Comparison of ENCODE assay signal across 19 cellular contexts in the genomic region with DNA sequence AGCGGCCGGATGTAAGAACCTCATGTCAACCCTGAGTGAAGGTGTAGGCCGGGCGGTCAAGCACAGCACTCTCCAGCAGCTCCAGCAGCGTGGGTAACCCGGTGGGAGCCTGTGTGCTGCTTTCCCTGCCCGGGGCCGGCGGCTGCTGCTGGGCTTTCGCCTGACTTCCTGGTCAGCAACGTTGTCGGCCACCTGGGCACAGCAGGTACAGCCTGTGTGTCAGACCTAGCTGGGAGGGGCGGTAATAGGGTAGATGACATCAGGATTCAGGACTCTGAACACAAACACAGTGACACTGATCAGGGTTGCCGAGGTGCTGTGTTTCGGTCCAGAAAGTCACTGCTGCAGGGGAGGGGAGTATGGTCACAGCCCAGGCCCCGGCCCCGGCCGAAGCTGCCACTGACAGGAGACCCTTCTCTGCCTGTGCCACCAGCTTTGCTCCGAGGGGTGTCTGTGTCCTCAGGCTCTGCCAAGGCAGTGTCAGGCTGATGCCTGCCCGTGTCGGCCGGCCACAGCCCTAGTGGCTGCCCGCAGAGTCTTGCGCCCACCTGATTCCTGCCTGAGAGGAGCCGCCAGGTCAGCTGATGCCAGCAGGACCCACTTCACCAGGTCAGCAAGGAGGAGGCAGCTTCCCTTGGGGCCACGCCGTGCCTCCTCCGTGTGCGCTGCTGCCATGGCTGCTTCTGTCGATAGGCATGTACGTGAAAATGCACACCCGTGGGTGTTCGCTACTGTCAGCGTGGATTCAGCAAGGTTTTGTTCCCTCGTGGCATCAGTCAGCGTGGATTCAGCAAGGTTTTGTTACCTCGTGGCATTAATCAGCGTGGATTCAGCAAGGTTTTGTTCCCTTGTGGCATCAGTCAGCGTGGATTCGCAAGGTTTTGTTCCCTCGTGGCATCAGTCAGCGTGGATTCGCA. TPM values are rescaled to one million over a fixed set of nuclear protein-coding genes. Genes with fewer than 3 reads are reported as not detected.
"Had no signal": no experiment of that assay in that cellular context is flagged by ENCODE, and none has a peak within 500 bp of the region (broad histone marks: within the 10 kb centered on the region; RNA-seq: fewer than 3 reads in every experiment).

No MANE protein-coding gene starts in this region.

- H3K36me3 Mint-ChIP-seq: activated naive CD4-positive, alpha-beta T cell treated with anti-CD3 and anti-CD28 coated beads, Interleukin-2, amount 50 U/mL, for 72 hours had no signal

- H3K27ac ChIP-seq: right atrium auricular region had no signal

- H3K4me1 Mint-ChIP-seq: endodermal cell had no signal

- H3K9me3 Mint-ChIP-seq: activated naive CD4-positive, alpha-beta T cell treated with anti-CD3 and anti-CD28 coated beads, Interleukin-2, amount 50 U/mL, for 72 hours; central memory CD8-positive, alpha-beta T cell; naive thymus-derived CD8-positive, alpha-beta T cell; stimulated activated naive B cell treated with anti-CD40 and anti-IgM and Interleukin-4, amounts not matched to agents 10 μg/mL and 1 μg/mL and 100 μg/mL, for 72 hours; type B pancreatic cell had no signal

- H3K36me3 ChIP-seq: right atrium auricular region had no signal

- ATAC-seq: activated naive CD4-positive, alpha-beta T cell treated with anti-CD3 and anti-CD28 coated beads, Interleukin-2, amount 50 U/mL, for 72 hours; left cardiac atrium; naive thymus-derived CD8-positive, alpha-beta T cell; stimulated activated naive B cell treated with anti-CD40 and anti-IgM and Interleukin-4, amounts not matched to agents 10 μg/mL and 1 μg/mL and 100 μg/mL, for 72 hours had no signal

- H3K9me3 ChIP-seq: right atrium auricular region had no signal

- H3K27me3 ChIP-seq: right atrium auricular region had no signal

- H3K27ac Mint-ChIP-seq: brain; endodermal cell; naive thymus-derived CD8-positive, alpha-beta T cell; stimulated activated naive B cell treated with anti-CD40 and anti-IgM and Interleukin-4, amounts not matched to agents 10 μg/mL and 1 μg/mL and 100 μg/mL, for 72 hours; type B pancreatic cell had no signal

- H3K4me3 Mint-ChIP-seq: brain; central memory CD8-positive, alpha-beta T cell; endodermal cell; naive thymus-derived CD8-positive, alpha-beta T cell; stimulated activated naive B cell treated with anti-CD40 and anti-IgM and Interleukin-4, amounts not matched to agents 10 μg/mL and 1 μg/mL and 100 μg/mL, for 72 hours; type B pancreatic cell had no signal

- H3K4me3 ChIP-seq: right atrium auricular region had no signal

- H3K4me1 ChIP-seq: right atrium auricular region had no signal

- DNase-seq: activated CD4-positive, alpha-beta T cell treated with anti-CD3 and anti-CD28 coated beads, Interleukin-2, amount 50 U/mL, for 4 hours; activated CD4-positive, CD25-positive, alpha-beta regulatory T cell treated with anti-CD3 and anti-CD28 coated beads, Interleukin-2, amount 50 U/mL, for 72 hours; activated effector memory CD4-positive, alpha-beta T cell treated with anti-CD3 and anti-CD28 coated beads, Interleukin-2, amount 50 U/mL, for 16 hours; activated T-cell treated with anti-CD3 and anti-CD28 coated beads, Interleukin-2, amount 50 U/mL, for 1 hour; amniotic stem cell; dermis blood vessel endothelial cell; endodermal cell; hypothalamus; left cardiac atrium; mammary epithelial cell; naive thymus-derived CD8-positive, alpha-beta T cell; stimulated activated naive B cell treated with anti-CD40 and anti-IgM and Interleukin-4, amounts not matched to agents 10 μg/mL and 1 μg/mL and 100 μg/mL, for 72 hours; substantia nigra; T-helper 9 cell had no signal

- H3K27me3 Mint-ChIP-seq: brain; central memory CD8-positive, alpha-beta T cell; naive thymus-derived CD8-positive, alpha-beta T cell; stimulated activated naive B cell treated with anti-CD40 and anti-IgM and Interleukin-4, amounts not matched to agents 10 μg/mL and 1 μg/mL and 100 μg/mL, for 72 hours; type B pancreatic cell had no signal

RNA-seq across cellular contexts. Expression of gene WFIKKN1, which starts 31.7 kb away (rescaled TPM):
- polyA plus RNA-seq: mammary epithelial cell had no signal
